In the genomic region with DNA sequence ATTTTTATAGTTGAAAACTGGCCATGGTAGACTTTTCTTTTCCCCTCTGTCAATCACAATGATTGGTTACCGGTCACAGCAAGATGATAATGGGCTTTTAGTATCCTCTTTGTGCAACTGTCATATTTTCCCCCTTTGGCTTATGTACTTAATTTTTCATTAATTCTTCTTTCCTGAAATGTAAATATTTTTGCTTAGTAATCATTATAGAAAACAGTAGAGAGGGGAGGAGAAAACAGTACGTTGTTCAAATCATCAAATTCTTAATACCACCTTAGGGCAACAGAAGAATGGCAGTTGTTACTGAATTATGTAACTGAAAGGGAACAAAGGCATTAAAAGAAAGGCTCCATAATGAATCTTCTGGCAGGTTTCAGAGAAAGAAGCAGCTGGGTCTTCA, we compare ENCODE assay signal across 10 cellular contexts.
"Had no signal": no experiment of that assay in that cellular context is flagged by ENCODE, and none has a peak within 500 bp of the region (broad histone marks: within the 10 kb centered on the region; RNA-seq: fewer than 3 reads in every experiment).

No MANE protein-coding gene starts in this region.

- ATAC-seq: HCT116 had no signal

- H3K4me3 Mint-ChIP-seq: HFFc6 had no signal

- H3K4me3 ChIP-seq: GM23248, HAP-1 had no signal

- H3K9me3 ChIP-seq: HAP-1 had no signal

- H3K9ac ChIP-seq: GM23248, KMS-11 had no signal

- DNase-seq: GM23248, GOT3, H7, HFFc6, Karpas-422, KBM-7 had no signal

- H3K27ac Mint-ChIP-seq: HFFc6 had no signal

- H3K27ac ChIP-seq: GM23248, HL-60, KMS-11 had no signal

- H3K4me2 ChIP-seq: KMS-11 had no signal

- H3K36me3 ChIP-seq: HAP-1 had no signal
